In genomic region chr17:42183741-42184711, GRCh38 we compare ENCODE assay signal across 1 cellular context.
A peak's percentile ranks its signal among the peaks of the same experiment; 100 is the strongest.
TF ChIP-seq lines count a peak whose summit lies in the region.

No MANE protein-coding gene starts in this region.

TF ChIP-seq in GM12878, 131 proteins besides CTCF, POLR2A, EP300 and RAD21 (continued from another document):
- no peak for TF ChIP-seq SUZ12 (IDR thresholded peaks at IDR 0.05; ENCODE audit: unreplicated experiment)
- TF ChIP-seq HDAC2 (IDR thresholded peaks at IDR 0.05) = no peak
- no peak for TF ChIP-seq KAT2A (conservative IDR thresholded peaks at IDR 0.05; ENCODE audit: control insufficient read depth, low read depth, low read length)
- no peak; the same call in 1 of the 2 replicates for TF ChIP-seq ZBTB40 (IDR thresholded peaks at IDR 0.05; ENCODE audit: borderline replicate concordance)
- no peak for TF ChIP-seq SIX5 (IDR thresholded peaks at IDR 0.05; ENCODE audit: low read depth, low read length, severe bottlenecking)
- TF ChIP-seq ZNF592 (IDR thresholded peaks at IDR 0.05) = peak; percentile 88
- TF ChIP-seq TARDBP (IDR thresholded peaks at IDR 0.05; ENCODE audit: borderline replicate concordance) = 0 out of 2 replicates have a peak, but pooled peaks have one; percentile 38
- no peak for TF ChIP-seq CHD2 (IDR thresholded peaks at IDR 0.05; ENCODE audit: borderline replicate concordance, low read depth, low read length)
- no peak for TF ChIP-seq PML (IDR thresholded peaks at IDR 0.05; ENCODE audit: low read length)
- no peak for TF ChIP-seq POU2F2 (IDR thresholded peaks at IDR 0.05; ENCODE audit: borderline replicate concordance, low read depth, low read length)
- TF ChIP-seq ATF3 (IDR thresholded peaks at IDR 0.05; ENCODE audit: borderline replicate concordance, extremely low read depth, low read depth, low read length) = 0 out of 2 replicates have a peak, but pooled peaks have one; percentile 11
- TF ChIP-seq EED (IDR thresholded peaks at IDR 0.05; ENCODE audit: low read depth) = no peak
- TF ChIP-seq ZNF687 (IDR thresholded peaks at IDR 0.05) = peak; percentile 93
- TF ChIP-seq RUNX3 (IDR thresholded peaks at IDR 0.05; ENCODE audit: low read length) = peak; percentile 6; the same call in 1 of the 2 replicates
- TF ChIP-seq REST (IDR thresholded peaks at IDR 0.05; ENCODE audit: low read depth, low read length) = no peak
- 0 out of 2 replicates have a peak, but pooled peaks have one; percentile 40 for TF ChIP-seq ZNF24 (IDR thresholded peaks at IDR 0.05)
- peak; percentile 98 for TF ChIP-seq SMARCA5 (IDR thresholded peaks at IDR 0.05)
- TF ChIP-seq LARP7 (IDR thresholded peaks at IDR 0.05) = peak; percentile 93; the same call in 1 of the 2 replicates
- TF ChIP-seq ATF7 (IDR thresholded peaks at IDR 0.05; ENCODE audit: low read depth) = no peak
- no peak for TF ChIP-seq IRF3 (IDR thresholded peaks at IDR 0.05)
- 0 out of 2 replicates have a peak, but pooled peaks have one; percentile 55 for TF ChIP-seq ZSCAN29 (IDR thresholded peaks at IDR 0.05)
